ENCODE assay signal across 23 cellular contexts in genomic region chr17:50260501-50260911, GRCh38. TPM values are rescaled to one million over a fixed set of nuclear protein-coding genes. Genes with fewer than 3 reads are reported as not detected.
DNase-seq lines count a peak whose midpoint lies in the region; ATAC-seq, FAIRE-seq and TF ChIP-seq lines count a peak whose summit lies in the region.
"Had no signal": no experiment of that assay in that cellular context is flagged by ENCODE, and none has a peak within 500 bp of the region (broad histone marks: within the 10 kb centered on the region; RNA-seq: fewer than 3 reads in every experiment).

No MANE protein-coding gene starts in this region.

- H3K79me2 ChIP-seq in smooth muscle cell (ENCODE audit: low read depth) = peaks cover 7% of the 10 kb centered on the region

- H3K27me3 ChIP-seq in smooth muscle cell (ENCODE audit: low read depth) = no peaks in the 10 kb centered on the region
- H3K27me3 ChIP-seq: colonic mucosa had no signal

- H3K9ac ChIP-seq in kidney (ENCODE audit: low read length in 2 of 2) (no peak overlapping the region), smooth muscle cell (ENCODE audit: low read depth) (no peak overlapping the region)

- FAIRE-seq in kidney (lab: Jason Lieb, UNC) = no peak
- FAIRE-seq: GM19239, TTC549 had no signal

- ATAC-seq in GM21367 (IDR thresholded peaks at IDR 0.05; ENCODE audit: unreplicated experiment) = no peak

- WGBS in smooth muscle cell (ENCODE audit: low lambda C conversion rate) = 84% methylated on average over 6 of the region's 6 CpGs

- no peaks in the 10 kb centered on the region for H3K4me1 ChIP-seq in kidney (ENCODE audit: control insufficient read depth in 1 of 2, insufficient read depth in 1 of 2, low read depth in 1 of 2, low read length in 2 of 2)
- H3K4me1 ChIP-seq in smooth muscle cell (ENCODE audit: low read depth) = peaks cover 32% of the 10 kb centered on the region
- H3K4me1 ChIP-seq: colonic mucosa, left ventricle myocardium inferior had no signal

- no peaks in the 10 kb centered on the region for H4K20me1 ChIP-seq in smooth muscle cell (ENCODE audit: low read depth)

- H3K27ac ChIP-seq in kidney (ENCODE audit: low read depth in 2 of 2, low read length in 2 of 2) = no peak overlapping the region
- H3K27ac ChIP-seq in smooth muscle cell (ENCODE audit: low read depth) = peak overlapping the region; percentile 73
- H3K27ac ChIP-seq: colonic mucosa, left ventricle myocardium inferior, RWPE1 had no signal

- intact Hi-C loops in kidney (cut with DNase I) = no loop called here

- H3K9me3 ChIP-seq in kidney (ENCODE audit: control insufficient read depth in 1 of 2, low read length in 2 of 2) = no peaks in the 10 kb centered on the region
- H3K9me3 ChIP-seq in smooth muscle cell (replicated peaks; ENCODE audit: low read depth) = no peaks in the 10 kb centered on the region
- H3K9me3 ChIP-seq: colonic mucosa, left ventricle myocardium inferior had no signal

- peaks cover 5% of the 10 kb centered on the region for H3F3A ChIP-seq in smooth muscle cell (ENCODE audit: low read depth)

- H3K36me3 ChIP-seq in kidney (ENCODE audit: control insufficient read depth in 1 of 2, insufficient read depth in 2 of 2, low read length in 2 of 2) = no peaks in the 10 kb centered on the region
- H3K36me3 ChIP-seq in smooth muscle cell (ENCODE audit: low read depth) = no peaks in the 10 kb centered on the region
- H3K36me3 ChIP-seq: colonic mucosa, left ventricle myocardium inferior had no signal

- no peak overlapping the region for H3K4me2 ChIP-seq in smooth muscle cell

- no peak overlapping the region for H3K4me3 ChIP-seq in kidney (ENCODE audit: low read length in 2 of 2)
- no peak overlapping the region for H3K4me3 ChIP-seq in smooth muscle cell
- H3K4me3 ChIP-seq: colonic mucosa, left ventricle myocardium inferior had no signal

- TF ChIP-seq CTCF in GM10266 (IDR thresholded peaks at IDR 0.05; ENCODE audit: control insufficient read depth, insufficient read depth, low read depth, missing control alignments) = no peak
- no peak for TF ChIP-seq CTCF in kidney (IDR thresholded peaks at IDR 0.05; ENCODE audit: borderline replicate concordance, extremely low read depth, insufficient read depth)
- TF ChIP-seq CTCF in smooth muscle cell (IDR thresholded peaks at IDR 0.05; ENCODE audit: borderline replicate concordance, insufficient read depth, poor library complexity, severe bottlenecking) = no peak

- DNase-seq in GM10266 (ENCODE audit: extremely low spot score) (peak; percentile 3), HuH-7 (ENCODE audit: low spot score) (peak; percentile 5), kidney (peak; percentile 65), smooth muscle cell (lab: John Stamatoyannopoulos, UW; ENCODE audit: unreplicated experiment) (no peak), NCI-H1105 (lab: John Stamatoyannopoulos, UW) (no peak)
- no peak for DNase-seq in activated T-cell treated with anti-CD3 and anti-CD28 coated beads, Interleukin-2, amount 50 U/mL, for 48 hours
- DNase-seq: activated CD8-positive, alpha-beta memory T cell treated with anti-CD3 and anti-CD28 coated beads for 24 hours; activated naive CD8-positive, alpha-beta T cell treated with anti-CD3 and anti-CD28 coated beads for 36 hours; CD4-positive, CD25-positive, alpha-beta regulatory T cell; colonic mucosa; DMS153; GDM1; left ventricle myocardium inferior; NCI-H1092 treated with DMSO at 0.1 percent for 48 hours; NCI-H2107; NCI-H524; retina; stimulated activated CD4-positive, alpha-beta T cell treated with anti-CD3 and anti-CD28 coated beads, Interleukin-15, amount 100 ng/mL, for 24 hours had no signal

- H2AFZ ChIP-seq in smooth muscle cell (ENCODE audit: low read depth) = no peak overlapping the region

RNA-seq across cellular contexts. Expression of gene TMEM92, which starts 13.8 kb away (rescaled TPM):
- total RNA-seq in kidney (2.4 TPM), smooth muscle cell (1.9 and 7.4 TPM in 2 replicates)
- polyA plus RNA-seq in kidney (ENCODE audit: insufficient read depth, low read depth, low replicate concordance) (not detected), smooth muscle cell (4.8 and 14.4 TPM in 2 replicates)
- total RNA-seq: activated naive CD8-positive, alpha-beta T cell treated with anti-CD3 and anti-CD28 coated beads for 36 hours; CD4-positive, CD25-positive, alpha-beta regulatory T cell; left ventricle myocardium inferior; LHCN-M2 had no signal
- polyA plus RNA-seq: CD4-positive, CD25-positive, alpha-beta regulatory T cell had no signal

RNA-seq across cellular contexts. Expression of gene COL1A1, which starts 59.1 kb away (rescaled TPM):
- 142 TPM for total RNA-seq in kidney
- polyA plus RNA-seq in kidney (ENCODE audit: insufficient read depth, low read depth, low replicate concordance) = 9.2 TPM
- total RNA-seq in smooth muscle cell = 3,848 and 4,141 TPM in 2 replicates
- polyA plus RNA-seq in smooth muscle cell = 18,306 and 25,649 TPM in 2 replicates
- polyA plus RNA-seq: CD4-positive, CD25-positive, alpha-beta regulatory T cell had no signal

Comparison
In these comparisons a context has a peak if more than half of its experiments do, and no peak if none do; other contexts are left out.
1. DNase-seq: peak in GM10266 (single experiment), HuH-7 (single experiment) and kidney (single experiment); none in smooth muscle cell (single experiment), NCI-H1105 (single experiment) and activated T-cell treated with anti-CD3 and anti-CD28 coated beads, Interleukin-2, amount 50 U/mL, for 48 hours (0 of 2).
2. RNA of gene COL1A1, which starts 59.1 kb away (total RNA-seq): 3,848 to 4,141 TPM in smooth muscle cell; 142 TPM in kidney (single experiment); every median in the first group is over 10 times any median in the second.